ENCODE assay signal across 10 cellular contexts in the genomic region with DNA sequence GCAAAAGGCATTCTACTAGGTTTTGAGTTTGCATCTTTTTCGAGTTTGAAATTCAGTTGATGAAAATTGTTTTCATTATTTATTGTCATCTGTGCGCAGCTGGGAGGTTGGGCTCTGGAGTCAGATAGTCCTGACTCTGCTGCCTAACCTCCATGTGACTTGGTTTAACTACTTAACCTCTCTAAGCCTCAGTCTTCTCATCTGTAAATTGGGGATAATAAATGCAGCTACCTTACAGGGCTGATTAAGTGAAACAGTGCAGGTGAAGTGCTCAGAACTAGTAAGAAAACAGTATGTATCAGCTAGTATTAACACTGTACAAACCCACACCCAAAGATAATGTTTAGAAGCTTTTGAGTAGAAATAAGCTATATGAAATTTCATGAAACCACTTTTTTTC.
"Had no signal": no experiment of that assay in that cellular context is flagged by ENCODE, and none has a peak within 500 bp of the region (broad histone marks: within the 10 kb centered on the region; RNA-seq: fewer than 3 reads in every experiment).

No MANE protein-coding gene starts in this region.

- H2AFZ ChIP-seq: GM23248, GM23338 had no signal

- H3K36me3 ChIP-seq: HAP-1 had no signal

- H3K9ac ChIP-seq: GM23248 had no signal

- H3K27ac ChIP-seq: GM23248 had no signal

- FAIRE-seq: H54 had no signal

- H3K4me3 ChIP-seq: GM23248, GM23338, HAP-1 had no signal

- H3K4me1 ChIP-seq: HAP-1 had no signal

- ATAC-seq: HCT116 had no signal

- H3K9me3 ChIP-seq: HAP-1 had no signal

- DNase-seq: GM23248, GOT3, H7, H9, HCEC 1CT, HFFc6 had no signal

- H3K4me2 ChIP-seq: GM23338 had no signal
